ENCODE assay signal across 27 cellular contexts in the genomic region with DNA sequence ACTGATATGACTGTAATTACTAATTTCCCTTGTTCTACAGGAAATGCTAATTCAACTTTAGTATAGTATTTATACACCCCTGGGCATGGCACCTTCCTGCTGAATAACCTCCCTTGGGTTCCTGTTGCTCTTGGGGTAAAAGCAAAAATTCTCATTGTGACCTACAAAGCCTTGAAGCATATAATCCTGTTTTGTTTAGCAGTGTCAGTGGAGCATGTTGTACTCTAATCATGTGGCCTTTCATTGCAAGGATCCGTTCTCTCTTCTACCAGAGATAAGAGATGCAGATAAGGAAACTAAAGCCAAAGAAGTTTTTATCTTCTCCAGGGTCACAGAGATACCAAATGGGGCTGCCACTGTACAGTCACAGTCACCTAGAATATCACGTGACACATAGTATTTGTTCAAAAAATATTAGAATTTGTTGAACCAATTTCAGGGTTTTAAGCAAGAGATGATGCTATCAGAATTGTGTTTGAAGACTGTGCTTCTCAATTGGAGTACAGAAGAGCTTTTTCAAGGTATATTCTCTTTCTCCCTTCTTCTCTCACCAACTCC. TPM values are rescaled to one million over a fixed set of nuclear protein-coding genes. Genes with fewer than 3 reads are reported as not detected.
"Had no signal": no experiment of that assay in that cellular context is flagged by ENCODE, and none has a peak within 500 bp of the region (broad histone marks: within the 10 kb centered on the region; RNA-seq: fewer than 3 reads in every experiment).

No MANE protein-coding gene starts in this region.

- H3K27ac Mint-ChIP-seq: activated CD4-positive, alpha-beta T cell treated with anti-CD3 and anti-CD28 coated beads, Interleukin-2, amount 10 ng/mL, durations not matched to agents 24 days and 14 days; activated CD8-positive, alpha-beta memory T cell treated with anti-CD3 and anti-CD28 coated beads, Interleukin-2, amount 10 ng/mL, durations not matched to agents 7 days and 5 days; activated naive CD4-positive, alpha-beta T cell treated with anti-CD3 and anti-CD28 coated beads, Interleukin-2, amount 50 U/mL, for 24 hours; activated T-cell treated with anti-CD3 and anti-CD28 coated beads, Interleukin-2, amount 50 U/mL, for 24 hours; activated T-helper 1 cell treated with anti-CD3 and anti-CD28 coated beads, Interleukin-12 subunit alpha, Interleukin-12 subunit beta, Interleukin-2, Interleukin-4 antibody, amounts not matched to agents 30 ng/mL and 10 ng/mL and 1 ng/mL, durations not matched to agents 14 hours and 24 hours and 36 hours; T-helper 1 cell treated with Interleukin-12 subunit alpha and Interleukin-12 subunit beta and Interleukin-4 antibody, amounts not matched to agents 30 μg/mL and 1 μg/mL, for 36 hours had no signal

- H3K27me3 ChIP-seq: breast epithelium, MG63, SJSA1 had no signal

- H3K4me3 Mint-ChIP-seq: activated CD4-positive, alpha-beta T cell treated with anti-CD3 and anti-CD28 coated beads, Interleukin-2, amount 10 ng/mL, durations not matched to agents 24 days and 14 days; activated CD8-positive, alpha-beta memory T cell treated with anti-CD3 and anti-CD28 coated beads, Interleukin-2, amount 10 ng/mL, durations not matched to agents 7 days and 5 days; activated naive CD4-positive, alpha-beta T cell treated with anti-CD3 and anti-CD28 coated beads, Interleukin-2, amount 50 U/mL, for 24 hours; activated T-cell treated with anti-CD3 and anti-CD28 coated beads, Interleukin-2, amount 50 U/mL, for 24 hours; activated T-helper 1 cell treated with anti-CD3 and anti-CD28 coated beads, Interleukin-12 subunit alpha, Interleukin-12 subunit beta, Interleukin-2, Interleukin-4 antibody, amounts not matched to agents 30 ng/mL and 10 ng/mL and 1 ng/mL, durations not matched to agents 14 hours and 24 hours and 36 hours; T-helper 1 cell treated with Interleukin-12 subunit alpha and Interleukin-12 subunit beta and Interleukin-4 antibody, amounts not matched to agents 30 μg/mL and 1 μg/mL, for 36 hours had no signal

- H3K27ac ChIP-seq: breast epithelium, SJSA1, VCaP had no signal

- ATAC-seq: activated CD8-positive, alpha-beta memory T cell treated with anti-CD3 and anti-CD28 coated beads, Interleukin-2, amount 10 ng/mL, durations not matched to agents 7 days and 5 days; PC-3 had no signal

- FAIRE-seq: RCC 7860 had no signal

- H3K4me3 ChIP-seq: breast epithelium, MG63, SJSA1 had no signal

- H3K36me3 ChIP-seq: breast epithelium, MG63, SJSA1 had no signal

- DNase-seq: activated CD4-positive, alpha-beta T cell treated with anti-CD3 and anti-CD28 coated beads, Interleukin-2, amount 10 ng/mL, durations not matched to agents 24 days and 14 days; activated CD4-positive, alpha-beta T cell treated with anti-CD3 and anti-CD28 coated beads, Interleukin-2, amount 50 U/mL, for 48 hours; activated CD4-positive, CD25-positive, alpha-beta regulatory T cell treated with anti-CD3 and anti-CD28 coated beads, Interleukin-2, amount 50 U/mL, for 72 hours; activated CD8-positive, alpha-beta memory T cell treated with anti-CD3 and anti-CD28 coated beads, Interleukin-2, amount 10 ng/mL, durations not matched to agents 7 days and 5 days; activated effector memory CD4-positive, alpha-beta T cell treated with Interleukin-2 at 50 U/mL for 16 hours; activated naive CD4-positive, alpha-beta T cell; activated T-cell treated with anti-CD3 and anti-CD28 coated beads, Interleukin-2, amount 50 U/mL, for 24 hours; aorta; central memory CD4-positive, alpha-beta T cell; KG1; MG63; NCI-H1105; NCI-H1436; NCI-H1694 treated with DMSO at 0.1 percent for 48 hours; NCI-H2029 treated with DMSO at 0.1 percent for 48 hours; NCI-H345; NCI-H510A treated with DMSO at 0.1 percent for 48 hours; PC-3; SHP77 had no signal

- H3K27me3 Mint-ChIP-seq: activated CD4-positive, alpha-beta T cell treated with anti-CD3 and anti-CD28 coated beads, Interleukin-2, amount 10 ng/mL, durations not matched to agents 24 days and 14 days; activated CD8-positive, alpha-beta memory T cell treated with anti-CD3 and anti-CD28 coated beads, Interleukin-2, amount 10 ng/mL, durations not matched to agents 7 days and 5 days; activated naive CD4-positive, alpha-beta T cell treated with anti-CD3 and anti-CD28 coated beads, Interleukin-2, amount 50 U/mL, for 24 hours; activated T-cell treated with anti-CD3 and anti-CD28 coated beads, Interleukin-2, amount 50 U/mL, for 24 hours had no signal

- H3K9me3 ChIP-seq: breast epithelium, MG63, SJSA1 had no signal

- H3K4me1 Mint-ChIP-seq: activated CD8-positive, alpha-beta memory T cell treated with anti-CD3 and anti-CD28 coated beads, Interleukin-2, amount 10 ng/mL, durations not matched to agents 7 days and 5 days; activated naive CD4-positive, alpha-beta T cell treated with anti-CD3 and anti-CD28 coated beads, Interleukin-2, amount 50 U/mL, for 24 hours had no signal

- H3K9me3 Mint-ChIP-seq: activated CD4-positive, alpha-beta T cell treated with anti-CD3 and anti-CD28 coated beads, Interleukin-2, amount 10 ng/mL, durations not matched to agents 24 days and 14 days; activated naive CD4-positive, alpha-beta T cell treated with anti-CD3 and anti-CD28 coated beads, Interleukin-2, amount 50 U/mL, for 24 hours; activated T-cell treated with anti-CD3 and anti-CD28 coated beads, Interleukin-2, amount 50 U/mL, for 24 hours; activated T-helper 1 cell treated with anti-CD3 and anti-CD28 coated beads, Interleukin-12 subunit alpha, Interleukin-12 subunit beta, Interleukin-2, Interleukin-4 antibody, amounts not matched to agents 30 ng/mL and 10 ng/mL and 1 ng/mL, durations not matched to agents 14 hours and 24 hours and 36 hours; T-helper 1 cell treated with Interleukin-12 subunit alpha and Interleukin-12 subunit beta and Interleukin-4 antibody, amounts not matched to agents 30 μg/mL and 1 μg/mL, for 36 hours had no signal

- H3K4me1 ChIP-seq: breast epithelium, SJSA1 had no signal

RNA-seq across cellular contexts. Expression of a gene that starts 25.1 kb away (rescaled TPM):
- total RNA-seq: activated CD4-positive, alpha-beta T cell treated with anti-CD3 and anti-CD28 coated beads, Interleukin-2, amount 10 ng/mL, durations not matched to agents 24 days and 14 days; activated CD8-positive, alpha-beta memory T cell treated with anti-CD3 and anti-CD28 coated beads, Interleukin-2, amount 10 ng/mL, durations not matched to agents 7 days and 5 days; activated T-helper 1 cell treated with anti-CD3 and anti-CD28 coated beads, Interleukin-12 subunit alpha, Interleukin-12 subunit beta, Interleukin-2, Interleukin-4 antibody, amounts not matched to agents 30 ng/mL and 10 ng/mL and 1 ng/mL, durations not matched to agents 14 hours and 24 hours and 36 hours; aorta; breast epithelium; chondrocyte; PC-3; SJSA1 had no signal
